In genomic region chr5:38029431-38030065, GRCh38 we compare ENCODE assay signal across 23 cellular contexts.
A peak's percentile ranks its signal among the peaks of the same experiment; 100 is the strongest.
DNase-seq lines count a peak whose midpoint lies in the region; ATAC-seq, FAIRE-seq and TF ChIP-seq lines count a peak whose summit lies in the region.
"Had no signal": no experiment of that assay in that cellular context is flagged by ENCODE, and none has a peak within 500 bp of the region (broad histone marks: within the 10 kb centered on the region; RNA-seq: fewer than 3 reads in every experiment).

No MANE protein-coding gene starts in this region.

- H3K4me3 Mint-ChIP-seq in activated T-cell treated with anti-CD3 and anti-CD28 coated beads, Interleukin-2, amount 50 U/mL, for 4 hours, result no peak overlapping the region
- H3K4me3 Mint-ChIP-seq: CD4-positive, alpha-beta T cell had no signal

- H2AK5ac ChIP-seq in mesenchymal stem cell (ENCODE audit: low read length, severe bottlenecking), result no peak overlapping the region

- intact Hi-C loops in left cardiac atrium (cut with DNase I), result no loop called here

- no peak overlapping the region for H4K91ac ChIP-seq in mesenchymal stem cell (ENCODE audit: low read length)

- H2AFZ ChIP-seq in keratinocyte (ENCODE audit: control insufficient read depth, low read length), result peak overlapping the region; percentile 6
- no peak overlapping the region for H2AFZ ChIP-seq in mesenchymal stem cell (ENCODE audit: low read depth, low read length)

- H2BK5ac ChIP-seq in mesenchymal stem cell (ENCODE audit: low read depth, low read length, poor library complexity, severe bottlenecking), result no peak overlapping the region

- no peak for ATAC-seq in activated T-cell treated with anti-CD3 and anti-CD28 coated beads, Interleukin-2, amount 50 U/mL, for 4 hours
- no peak for ATAC-seq in left cardiac atrium
- ATAC-seq: A549 had no signal

- H3K9me3 ChIP-seq in keratinocyte (ENCODE audit: control insufficient read depth, low read depth, low read length) (no peaks in the 10 kb centered on the region), mesenchymal stem cell (ENCODE audit: control insufficient read depth, low read length) (no peaks in the 10 kb centered on the region)
- H3K9me3 ChIP-seq: A549, Caco-2, MG63 had no signal

- H2BK15ac ChIP-seq in mesenchymal stem cell (ENCODE audit: low read depth, poor library complexity, severe bottlenecking), result no peak overlapping the region

- H3K27me3 ChIP-seq in keratinocyte (ENCODE audit: control insufficient read depth, extremely low read depth, insufficient read depth, low read length), result no peaks in the 10 kb centered on the region
- H3K27me3 ChIP-seq in mesenchymal stem cell (ENCODE audit: control insufficient read depth in 1 of 2, insufficient read depth in 1 of 2, low read length in 2 of 2), result peaks cover 15 to 16% of the 10 kb centered on the region in 2 experiments
- H3K27me3 ChIP-seq: MG63 had no signal

- no peaks in the 10 kb centered on the region for H3K27me3 Mint-ChIP-seq in activated T-cell treated with anti-CD3 and anti-CD28 coated beads, Interleukin-2, amount 50 U/mL, for 4 hours (ENCODE audit: low read depth)
- H3K27me3 Mint-ChIP-seq: CD4-positive, alpha-beta T cell had no signal

- H3K36me3 Mint-ChIP-seq in activated T-cell treated with anti-CD3 and anti-CD28 coated beads, Interleukin-2, amount 50 U/mL, for 4 hours (ENCODE audit: insufficient read depth), result no peaks in the 10 kb centered on the region

- WGBS in mesenchymal stem cell, result 95% methylated on average over 6 of the region's 6 CpGs

- FAIRE-seq in keratinocyte (lab: Jason Lieb, UNC) (peak; percentile 60), D721Med (lab: Jason Lieb, UNC) (no peak)
- FAIRE-seq: A549, H54 had no signal

- dilution Hi-C loops in keratinocyte (cut with MboI; ENCODE audit: extremely low pct_ligation_motif_present, low sequenced_read_pairs), result no loop called here

- H3K79me2 ChIP-seq in keratinocyte (ENCODE audit: control insufficient read depth, insufficient read depth, low read length), result no peaks in the 10 kb centered on the region

- H3K4me3 ChIP-seq in Jurkat, Clone E6-1 (ENCODE audit: low read length), result no peak overlapping the region
- H3K4me3 ChIP-seq in epithelial cell of esophagus (ENCODE audit: low read length) (no peak overlapping the region), keratinocyte (ENCODE audit: control insufficient read depth in 2 of 3, extremely low read depth in 1 of 3, insufficient read depth in 2 of 3, low read depth in 1 of 3, low read length in 3 of 3) (no peak overlapping the region), mesenchymal stem cell (ENCODE audit: insufficient read depth in 1 of 2, low read depth in 1 of 2, low read length in 2 of 2) (no peak overlapping the region)
- H3K4me3 ChIP-seq: A549, MG63 had no signal

- no peaks in the 10 kb centered on the region for H4K20me1 ChIP-seq in keratinocyte (ENCODE audit: control insufficient read depth, extremely low read depth, insufficient read depth, low read length)

- TF ChIP-seq CTCF in epithelial cell of esophagus (IDR thresholded peaks at IDR 0.05; ENCODE audit: insufficient read depth, low read depth, low read length, missing control alignments) (no peak), keratinocyte (optimal IDR thresholded peaks at IDR 0.05 in 1 of 3, IDR thresholded peaks at IDR 0.05 in 1 of 3, conservative IDR thresholded peaks at IDR 0.05 in 1 of 3; ENCODE audit: extremely low read depth in 1 of 3, insufficient read depth in 2 of 3, low read length in 3 of 3) (no peak), D721Med (IDR thresholded peaks at IDR 0.05; ENCODE audit: insufficient read depth, missing control alignments) (no peak)

- H3K79me1 ChIP-seq in mesenchymal stem cell (replicated peaks; ENCODE audit: low read length, poor library complexity, severe bottlenecking), result no peaks in the 10 kb centered on the region

- no peak overlapping the region for H3K18ac ChIP-seq in mesenchymal stem cell (ENCODE audit: low read depth in 1 of 2, low read length in 2 of 2)

- no peak overlapping the region for H3K4ac ChIP-seq in mesenchymal stem cell (ENCODE audit: low read depth in 1 of 2, low read length in 2 of 2)

- H3K23ac ChIP-seq in mesenchymal stem cell (ENCODE audit: low read length in 2 of 2), result no peak overlapping the region

- DNase-seq in ELF-1 (ENCODE audit: low read depth, low spot score), result peak; percentile 17
- peak; percentile 50 for DNase-seq in Jurkat, Clone E6-1 (ENCODE audit: low read depth, low spot score)
- DNase-seq in epithelial cell of esophagus (ENCODE audit: low read depth), result peak; percentile 15
- peak; percentile 23 for DNase-seq in keratinocyte (ENCODE audit: low read depth, low spot score)
- no peak for DNase-seq in activated T-cell treated with anti-CD3 and anti-CD28 coated beads, Interleukin-2, amount 50 U/mL, for 4 hours
- DNase-seq in D721Med (ENCODE audit: insufficient read length, low spot score), result no peak
- no peak for DNase-seq in mesenchymal stem cell
- no peak for DNase-seq in left cardiac atrium
- DNase-seq: Caco-2; CD4-positive, alpha-beta T cell; DMS79 treated with DMSO at 0.1 percent for 48 hours; IMR-90; Karpas-422; MG63; NCI-H1092; NCI-H1436 treated with DMSO at 0.1 percent for 48 hours; NCI-H2029 treated with DMSO at 0.1 percent for 48 hours; NCI-H2171 treated with DMSO at 0.1 percent for 48 hours; NCI-H446 treated with DMSO at 0.1 percent for 48 hours; RPMI8226 had no signal

- H3K14ac ChIP-seq in mesenchymal stem cell (ENCODE audit: low read length in 2 of 2), result no peak overlapping the region

- H3K36me3 ChIP-seq in keratinocyte (ENCODE audit: control insufficient read depth in 2 of 2, extremely low read depth in 1 of 2, insufficient read depth in 2 of 2, low read length in 2 of 2) (no peaks in the 10 kb centered on the region), mesenchymal stem cell (ENCODE audit: control insufficient read depth in 1 of 2, insufficient read depth in 2 of 2, low read depth in 1 of 2, low read length in 2 of 2) (no peaks in the 10 kb centered on the region)
- H3K36me3 ChIP-seq: MG63 had no signal

- no peaks in the 10 kb centered on the region for H3K9me3 Mint-ChIP-seq in activated T-cell treated with anti-CD3 and anti-CD28 coated beads, Interleukin-2, amount 50 U/mL, for 4 hours
- H3K9me3 Mint-ChIP-seq: CD4-positive, alpha-beta T cell had no signal

- H4K8ac ChIP-seq in mesenchymal stem cell (ENCODE audit: low read length), result no peak overlapping the region

- H3K4me2 ChIP-seq in keratinocyte (ENCODE audit: control insufficient read depth, extremely low read depth, insufficient read depth, low read depth, low read length), result peak overlapping the region; percentile 61
- H3K4me2 ChIP-seq in mesenchymal stem cell (ENCODE audit: low read length, poor library complexity, severe bottlenecking), result no peak overlapping the region
- H3K4me2 ChIP-seq: A549 had no signal

- no peak overlapping the region for H2BK12ac ChIP-seq in mesenchymal stem cell (ENCODE audit: low read length in 2 of 2)

- peaks cover 17% of the 10 kb centered on the region for H3K4me1 ChIP-seq in keratinocyte (ENCODE audit: control insufficient read depth, extremely low read depth, insufficient read depth, low read length)
- no peaks in the 10 kb centered on the region for H3K4me1 ChIP-seq in mesenchymal stem cell (ENCODE audit: control insufficient read depth, insufficient read depth, low read depth, low read length)
- H3K4me1 ChIP-seq: A549, Caco-2 had no signal

- H3K9me1 ChIP-seq in keratinocyte (ENCODE audit: control insufficient read depth, extremely low read depth, insufficient read depth, low read length), result peaks cover 2% of the 10 kb centered on the region

- H3K4me1 Mint-ChIP-seq in activated T-cell treated with anti-CD3 and anti-CD28 coated beads, Interleukin-2, amount 50 U/mL, for 4 hours (ENCODE audit: low read depth), result no peaks in the 10 kb centered on the region

- H3K27ac ChIP-seq in keratinocyte (ENCODE audit: control insufficient read depth, insufficient read depth, low read length) (no peak overlapping the region), mesenchymal stem cell (ENCODE audit: low read length, poor library complexity, severe bottlenecking) (no peak overlapping the region)
- H3K27ac ChIP-seq: A549, HL-60 had no signal

- H3K9ac ChIP-seq in keratinocyte (ENCODE audit: control insufficient read depth, extremely low read depth, insufficient read depth, low read length), result no peak overlapping the region
- no peak overlapping the region for H3K9ac ChIP-seq in mesenchymal stem cell (ENCODE audit: low read length)

- H2BK120ac ChIP-seq in mesenchymal stem cell (ENCODE audit: low read depth, low read length), result no peak overlapping the region

Comparison
In these comparisons a context has a peak if more than half of its experiments do, and no peak if none do; other contexts are left out.
1. DNase-seq: peak in ELF-1 (single experiment), Jurkat, Clone E6-1 (single experiment), epithelial cell of esophagus (single experiment) and keratinocyte (single experiment); none in activated T-cell treated with anti-CD3 and anti-CD28 coated beads, Interleukin-2, amount 50 U/mL, for 4 hours (single experiment), D721Med (single experiment), mesenchymal stem cell (single experiment) and left cardiac atrium (single experiment).